In the genomic region with DNA sequence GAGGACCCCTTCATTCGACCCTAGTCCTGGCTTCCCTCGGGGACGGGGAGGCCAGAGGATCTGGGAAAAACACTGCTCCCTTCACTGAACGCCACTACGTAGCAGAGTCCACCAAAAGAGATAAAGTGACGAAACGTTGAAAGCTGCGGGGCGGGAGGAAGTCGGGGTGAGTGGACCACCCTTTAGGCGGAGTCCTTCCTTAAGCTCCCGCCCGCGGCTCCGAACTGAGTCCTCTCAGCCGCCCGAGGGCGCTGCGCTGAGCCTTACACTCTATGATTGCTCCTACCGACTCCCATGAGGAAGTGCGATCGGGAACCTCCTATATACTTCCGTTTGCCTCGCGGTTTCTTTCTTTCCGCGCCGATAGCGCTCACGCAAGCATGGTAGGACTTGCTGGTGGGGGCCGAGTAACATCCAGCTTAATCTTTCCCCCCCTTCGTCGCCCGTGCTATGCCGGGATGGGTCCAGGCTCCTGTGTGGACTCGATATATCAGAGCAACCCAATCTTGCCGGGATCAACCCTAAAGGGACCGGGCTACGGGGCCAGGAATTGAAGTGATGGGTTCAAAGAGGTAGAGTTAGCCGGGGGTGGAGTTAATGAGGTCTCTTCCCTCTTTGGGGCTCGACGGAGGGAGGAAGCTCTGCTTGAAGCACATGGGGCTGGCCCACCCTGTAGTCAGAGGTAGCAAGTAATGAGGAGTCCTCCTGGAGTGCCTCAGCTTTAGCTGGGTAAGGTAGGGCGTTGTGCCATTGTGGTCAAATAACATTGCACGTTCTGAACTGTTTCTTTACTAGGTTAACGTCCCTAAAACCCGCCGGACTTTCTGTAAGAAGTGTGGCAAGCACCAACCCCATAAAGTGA, we compare ENCODE assay signal across 8 cellular contexts. TPM values are rescaled to one million over a fixed set of nuclear protein-coding genes. Genes with fewer than 3 reads are reported as not detected.
DNase-seq lines count a peak whose midpoint lies in the region; ATAC-seq lines count a peak whose summit lies in the region.

TSS of gene RPL36A (plus strand) at position 348 of the 862 bp plus-strand sequence. CDS start at position 381, 33 bp downstream.

- ATAC-seq in GM19025 (IDR thresholded peaks at IDR 0.05; ENCODE audit: low read depth, unreplicated experiment) (peak; percentile 77), HG03354 (IDR thresholded peaks at IDR 0.05; ENCODE audit: poor library complexity, severe bottlenecking, unreplicated experiment) (peak; percentile 81)
- ATAC-seq in activated CD4-positive, CD25-positive, alpha-beta regulatory T cell treated with anti-CD3 and anti-CD28 coated beads, Interleukin-2, amount 50 U/mL, for 24 hours: peak; percentile 93

- DNase-seq in AG20443 (ENCODE audit: low spot score): peak; percentile 88
- DNase-seq in NCI-H446 (lab: John Stamatoyannopoulos, UW): peak; percentile 74 to 93
- DNase-seq in cerebellum (ENCODE audit: low spot score): peak; percentile 81
- DNase-seq in kidney tubule cell (ENCODE audit: low spot score): peak; percentile 90
- DNase-seq in stimulated activated CD4-positive, alpha-beta T cell treated with anti-CD3 and anti-CD28 coated beads, Interleukin-1b, Interleukin-23, amount 100 ng/mL, for 24 hours (ENCODE audit: low read depth in 4 of 4, low spot score in 1 of 4): peak; percentile 53 to 76 (median 62)

RNA-seq across cellular contexts. Expression of gene RPL36A, which starts in this region (rescaled TPM):
- 138 TPM for total RNA-seq in cerebellum

Comparison
In these comparisons a context has a peak if more than half of its experiments do, and no peak if none do; other contexts are left out.
1. Peak in every context shown above with its lines: DNase-seq and ATAC-seq.